ENCODE assay signal across 23 cellular contexts in genomic region chr6:143970827-143971226, GRCh38. TPM values are rescaled to one million over a fixed set of nuclear protein-coding genes. Genes with fewer than 3 reads are reported as not detected.
DNase-seq lines count a peak whose midpoint lies in the region; ATAC-seq and TF ChIP-seq lines count a peak whose summit lies in the region.
"Had no signal": no experiment of that assay in that cellular context is flagged by ENCODE, and none has a peak within 500 bp of the region (broad histone marks: within the 10 kb centered on the region; RNA-seq: fewer than 3 reads in every experiment).

No MANE protein-coding gene starts in this region.

- no peaks in the 10 kb centered on the region for H3K9me3 ChIP-seq in breast epithelium
- H3K9me3 ChIP-seq in aorta (ENCODE audit: control insufficient read depth, low read length), result no peaks in the 10 kb centered on the region
- H3K9me3 ChIP-seq: Caco-2, colonic mucosa, transverse colon had no signal

- H3K4me3 ChIP-seq in breast epithelium, result no peak overlapping the region
- no peak overlapping the region for H3K4me3 ChIP-seq in aorta (ENCODE audit: low read length in 2 of 2)
- H3K4me3 ChIP-seq: colonic mucosa, transverse colon had no signal

- ATAC-seq in aorta (ENCODE audit: low FRiP score) (peak; percentile 73), HG02571 (IDR thresholded peaks at IDR 0.05; ENCODE audit: unreplicated experiment) (no peak)
- ATAC-seq: HepG2, natural killer cell, SK-N-SH treated with all-trans-retinoic acid at 6 μM for 48 hours had no signal

- POLR2A ChIA-PET in MCF 10A (lab: Yijun Ruan, JAX), result interaction anchor here (1.8 kb wide), 1 partner anchor 9 kb away, joined by 5 read pairs; no protein-coding TSS in a partner anchor

- H3K4me1 Mint-ChIP-seq in MCF 10A (ENCODE audit: insufficient read depth, unreplicated experiment), result peaks cover 9% of the 10 kb centered on the region
- H3K4me1 Mint-ChIP-seq in neural crest cell, result peaks cover 62% of the 10 kb centered on the region

- H3K36me3 ChIP-seq in breast epithelium (no peaks in the 10 kb centered on the region), aorta (ENCODE audit: control insufficient read depth in 1 of 2, insufficient read depth in 2 of 2, low read length in 1 of 2) (no peaks in the 10 kb centered on the region)
- H3K36me3 ChIP-seq: colonic mucosa, transverse colon had no signal

- no peaks in the 10 kb centered on the region for H3K27me3 ChIP-seq in breast epithelium
- no peaks in the 10 kb centered on the region for H3K27me3 ChIP-seq in aorta (ENCODE audit: control insufficient read depth in 1 of 2, insufficient read depth in 2 of 2, low read length in 1 of 2)
- H3K27me3 ChIP-seq: colonic mucosa, transverse colon had no signal

- BruUV-seq in MCF 10A (replicated peaks; lab: Mats Ljungman, UMichigan), result no TSS peak

- no peaks in the 10 kb centered on the region for H3K36me3 Mint-ChIP-seq in MCF 10A (ENCODE audit: insufficient read depth, unreplicated experiment)
- H3K36me3 Mint-ChIP-seq in neural crest cell (ENCODE audit: low read depth), result no peaks in the 10 kb centered on the region
- H3K36me3 Mint-ChIP-seq: natural killer cell had no signal

- CTCF ChIA-PET in MCF 10A (lab: Yijun Ruan, JAX), result no interaction called here

- H3K4me3 Mint-ChIP-seq in MCF 10A (ENCODE audit: unreplicated experiment) (no peak overlapping the region), neural crest cell (no peak overlapping the region)
- H3K4me3 Mint-ChIP-seq: natural killer cell had no signal

- no peak for TF ChIP-seq POLR2A in breast epithelium (IDR thresholded peaks at IDR 0.05)

- 47 to 52% methylated on average over 3 of the region's 3 CpGs for WGBS in aorta, 2 donors

- H3K4me1 ChIP-seq in breast epithelium, result no peaks in the 10 kb centered on the region
- H3K4me1 ChIP-seq in aorta (ENCODE audit: control insufficient read depth in 1 of 2, insufficient read depth in 2 of 2, low read length in 2 of 2), result no peaks in the 10 kb centered on the region
- H3K4me1 ChIP-seq: Caco-2 had no signal

- intact Hi-C loops in MCF 10A (cut with micrococcal nuclease) (no loop called here), breast epithelium (cut with DNase I; ENCODE audit: low total_unique reads) (no loop called here), aorta (cut with DNase I) (loop anchor here in 1 of 2 donors (5.0 kb wide), 1 partner anchor 36 kb away; the partner anchor contains the start of gene PLAGL1)

- TF ChIP-seq CTCF in MCF 10A (IDR thresholded peaks at IDR 0.05; ENCODE audit: unreplicated experiment), result no peak
- no peak for TF ChIP-seq CTCF in breast epithelium (IDR thresholded peaks at IDR 0.05)
- no peak for TF ChIP-seq CTCF in neural crest cell (conservative IDR thresholded peaks at IDR 0.05)

- no peaks in the 10 kb centered on the region for H3K9me3 Mint-ChIP-seq in MCF 10A (ENCODE audit: unreplicated experiment)
- no peaks in the 10 kb centered on the region for H3K9me3 Mint-ChIP-seq in neural crest cell
- H3K9me3 Mint-ChIP-seq: natural killer cell had no signal

- peak overlapping the region in 1 of 2 donors; percentile 17 for H3K27ac ChIP-seq in breast epithelium
- no peak overlapping the region for H3K27ac ChIP-seq in aorta (ENCODE audit: low read depth in 1 of 2, low read length in 2 of 2)
- H3K27ac ChIP-seq: colonic mucosa, transverse colon had no signal

- DNase-seq in MCF 10A (ENCODE audit: unreplicated experiment) (no peak), breast epithelium (ENCODE audit: low spot score in 2 of 2) (no peak), fibroblast of the conjunctiva (ENCODE audit: low read depth) (peak; percentile 6), neural crest cell (ENCODE audit: low read depth, low spot score) (no peak), aorta (no peak), midbrain (lab: John Stamatoyannopoulos, UW) (no peak), DMS79 treated with DMSO at 0.1 percent for 48 hours (lab: John Stamatoyannopoulos, UW) (no peak)
- DNase-seq: 8988T; activated naive CD4-positive, alpha-beta T cell treated with anti-CD3 and anti-CD28 coated beads, Interleukin-2, amount 50 U/mL, for 16 hours; activated T-cell treated with anti-CD3 and anti-CD28 coated beads, Interleukin-2, amount 50 U/mL, for 48 hours; Caco-2; colonic mucosa; mesendoderm; natural killer cell; NCI-H1105; NCI-H510A treated with DMSO at 0.1 percent for 48 hours; posterior cingulate gyrus; stimulated activated naive CD4-positive, alpha-beta T cell; T1000; transverse colon had no signal

- H3K27me3 Mint-ChIP-seq in MCF 10A (ENCODE audit: insufficient read depth, unreplicated experiment) (no peaks in the 10 kb centered on the region), neural crest cell (ENCODE audit: low read depth) (peaks cover under 1% of the 10 kb centered on the region)

- peak overlapping the region; percentile 16 for H3K27ac Mint-ChIP-seq in MCF 10A (ENCODE audit: low read depth, unreplicated experiment)
- H3K27ac Mint-ChIP-seq in neural crest cell (ENCODE audit: unreplicated experiment), result peak overlapping the region; percentile 16
- H3K27ac Mint-ChIP-seq: natural killer cell had no signal

RNA-seq across cellular contexts. Expression of gene PLAGL1, which starts 37.2 kb away (rescaled TPM):
- total RNA-seq in MCF 10A (2022), result 46.4 and 52.1 TPM in 2 replicates
- total RNA-seq in breast epithelium, result 10 to 100 TPM; 17.8 to 22.9 (median 21.4) TPM
- total RNA-seq in neural crest cell, result 29.7 and 29.9 TPM in 2 replicates
- total RNA-seq in aorta, result 100 to 1,000 TPM in 1 of 2 donors, 10 to 100 TPM in 1; 65.5 to 101 TPM
- 10 to 100 TPM; 16.5 to 53.4 TPM for polyA plus RNA-seq in aorta
